Comparison of ENCODE assay signal across 29 cellular contexts in the genomic region with DNA sequence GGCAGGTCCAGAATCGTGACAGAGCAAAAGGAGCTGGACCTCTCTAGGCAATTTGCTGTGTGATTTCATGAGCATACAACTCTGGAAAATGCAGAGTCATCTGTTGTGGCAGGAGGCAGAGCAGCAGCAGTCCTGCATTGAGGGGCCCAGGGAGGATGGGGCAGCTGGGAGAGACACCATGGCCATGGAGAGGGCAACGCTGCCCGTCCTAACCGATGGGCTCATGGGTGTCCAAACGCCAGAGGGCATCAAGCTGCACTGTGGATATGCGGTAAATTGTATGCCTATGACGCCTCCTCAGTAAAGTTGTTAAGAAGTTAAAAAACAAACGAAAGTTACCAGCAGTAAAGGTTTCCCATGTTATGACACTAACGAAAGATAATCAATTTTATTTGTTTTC. TPM values are rescaled to one million over a fixed set of nuclear protein-coding genes. Genes with fewer than 3 reads are reported as not detected.
"Had no signal": no experiment of that assay in that cellular context is flagged by ENCODE, and none has a peak within 500 bp of the region (broad histone marks: within the 10 kb centered on the region; RNA-seq: fewer than 3 reads in every experiment).

No MANE protein-coding gene starts in this region.

- ATAC-seq: activated T-cell treated with anti-CD3 and anti-CD28 coated beads, Interleukin-2, amount 50 U/mL, for 4 hours; activated T-helper 17 cell treated with anti-CD3 and anti-CD28 coated beads, Interleukin-2, amount 50 U/mL, for 72 hours; foreskin keratinocyte; gastrocnemius medialis; WTC11 had no signal

- H3K4me3 ChIP-seq: coronary artery, dorsolateral prefrontal cortex, esophagus muscularis mucosa, gastrocnemius medialis had no signal

- H3K36me3 ChIP-seq: brain microvascular endothelial cell, esophagus muscularis mucosa, gastrocnemius medialis had no signal

- H3K9me3 ChIP-seq: esophagus muscularis mucosa had no signal

- H3K27me3 ChIP-seq: brain microvascular endothelial cell, esophagus muscularis mucosa, foreskin keratinocyte, gastrocnemius medialis had no signal

- H3K4me1 ChIP-seq: foreskin keratinocyte, gastrocnemius medialis had no signal

- FAIRE-seq: astrocyte, bronchial epithelial cell had no signal

- H3K27ac ChIP-seq: brain microvascular endothelial cell, coronary artery, dorsolateral prefrontal cortex, esophagus muscularis mucosa, foreskin keratinocyte, gastrocnemius medialis, VCaP had no signal

- DNase-seq: activated CD4-positive, alpha-beta memory T cell treated with anti-CD3 and anti-CD28 coated beads, Interleukin-2, amount 10 ng/mL, durations not matched to agents 7 days and 5 days; activated CD4-positive, alpha-beta T cell treated with anti-CD3 and anti-CD28 coated beads for 1 hour; activated CD4-positive, alpha-beta T cell treated with anti-CD3 and anti-CD28 coated beads for 4 hours; activated CD4-positive, alpha-beta T cell treated with anti-CD3 and anti-CD28 coated beads, Interleukin-2, amount 10 ng/mL, durations not matched to agents 7 days and 5 days; activated CD4-positive, alpha-beta T cell treated with anti-CD3 and anti-CD28 coated beads, Interleukin-2, amount 50 U/mL, for 4 hours; activated CD8-positive, alpha-beta memory T cell treated with anti-CD3 and anti-CD28 coated beads, Interleukin-2, amount 50 U/mL, for 48 hours; activated effector memory CD4-positive, alpha-beta T cell treated with Interleukin-2 at 50 U/mL for 16 hours; activated gamma-delta T cell treated with Interleukin-2 at 50 U/mL for 16 hours; activated naive CD4-positive, alpha-beta T cell treated with anti-CD3 and anti-CD28 coated beads, Interleukin-2, amount 50 U/mL, for 16 hours; activated naive CD4-positive, alpha-beta T cell treated with Interleukin-2 at 50 U/mL for 16 hours; activated T-cell treated with anti-CD3 and anti-CD28 coated beads for 4 hours; activated T-cell treated with anti-CD3 and anti-CD28 coated beads, Interleukin-2, amount 50 U/mL, for 4 hours; amniotic stem cell; anterior cingulate cortex; brain microvascular endothelial cell; effector memory CD4-positive, alpha-beta T cell; endodermal cell; erythroblast; foreskin keratinocyte; gastrocnemius medialis; T-helper 2 cell had no signal

RNA-seq across cellular contexts. Expression of gene DACT2, which starts 42.2 kb away (rescaled TPM):
- total RNA-seq: activated T-cell treated with anti-CD3 and anti-CD28 coated beads, Interleukin-2, amount 50 U/mL, for 4 hours had no signal
